Comparison of ENCODE assay signal across 10 cellular contexts in genomic region chr4:169293343-169294176, GRCh38.
DNase-seq lines count a peak whose midpoint lies in the region; ATAC-seq lines count a peak whose summit lies in the region.
"Had no signal": no experiment of that assay in that cellular context is flagged by ENCODE, and none has a peak within 500 bp of the region (broad histone marks: within the 10 kb centered on the region; RNA-seq: fewer than 3 reads in every experiment).

No MANE protein-coding gene starts in this region.

- ATAC-seq in GM18868 (IDR thresholded peaks at IDR 0.05; ENCODE audit: unreplicated experiment) (peak; percentile 89), HG02610 (IDR thresholded peaks at IDR 0.05; ENCODE audit: unreplicated experiment) (peak; percentile 83), HG03565 (IDR thresholded peaks at IDR 0.05; ENCODE audit: unreplicated experiment) (peak; percentile 83)

- DNase-seq in midbrain (lab: John Stamatoyannopoulos, UW) (peak; percentile 5), NCI-H1694 treated with DMSO at 0.1 percent for 48 hours (lab: John Stamatoyannopoulos, UW) (no peak), caudate nucleus (lab: John Stamatoyannopoulos, UW) (no peak), RKO (ENCODE audit: low spot score) (no peak), NCI-H2107 (lab: John Stamatoyannopoulos, UW) (no peak)
- DNase-seq: left ventricle myocardium inferior; stimulated activated CD4-positive, alpha-beta T cell treated with anti-CD3 and anti-CD28 coated beads, Interleukin-1b, Interleukin-23, amount 100 ng/mL, for 48 hours had no signal

- H3K27ac ChIP-seq in caudate nucleus (ENCODE audit: low read depth, low read length) = no peak overlapping the region
- H3K27ac ChIP-seq: left ventricle myocardium inferior had no signal
